Comparison of ENCODE assay signal across 9 cellular contexts in genomic region chr12:57127101-57127709, GRCh38. TPM values are rescaled to one million over a fixed set of nuclear protein-coding genes. Genes with fewer than 3 reads are reported as not detected.
DNase-seq lines count a peak whose midpoint lies in the region; ATAC-seq and TF ChIP-seq lines count a peak whose summit lies in the region.
"Had no signal": no experiment of that assay in that cellular context is flagged by ENCODE, and none has a peak within 500 bp of the region (broad histone marks: within the 10 kb centered on the region; RNA-seq: fewer than 3 reads in every experiment).

No MANE protein-coding gene starts in this region.

- no peak; the same call in 1 of the 2 replicates for TF ChIP-seq CTCF in Panc1 (IDR thresholded peaks at IDR 0.05)

- intact Hi-C loops in Panc1 (cut with micrococcal nuclease; ENCODE audit: unreplicated experiment): no loop called here
- intact Hi-C loops in left ventricle myocardium superior (cut with micrococcal nuclease): no loop called here

- no TSS peak for BruUV-seq in Panc1 (replicated peaks; lab: Mats Ljungman, UMichigan)

- peak overlapping the region; percentile 32 for H3K4me3 ChIP-seq in CD4-positive, CD25-positive, alpha-beta regulatory T cell (ENCODE audit: low read depth, low read length)
- peak overlapping the region; percentile 78 to 81 for H3K4me3 ChIP-seq in Panc1 (ENCODE audit: low read depth in 2 of 2, low read length in 2 of 2)

- POLR2A ChIA-PET in HEK293T (lab: Yijun Ruan, JAX): interaction anchor here (0.7 to 3.1 kb wide), 14 partner anchors 12 to 120 kb away, joined by 3 to 22 read pairs (median 4); partner anchors contain the start of gene STAT6
- POLR2A ChIA-PET in Panc1 (lab: Charles Lee): interaction anchor here (0.7 kb wide), 1 partner anchor 43 kb away, joined by 5 read pairs; no protein-coding TSS in a partner anchor

- peak; percentile 26 to 51 (median 41) for DNase-seq in CD4-positive, CD25-positive, alpha-beta regulatory T cell
- DNase-seq in HEK293T (ENCODE audit: extremely low spot score): peak; percentile 19
- no peak for DNase-seq in Panc1 (ENCODE audit: low read depth, low spot score)
- peak; percentile 86 for DNase-seq in left ventricle myocardium superior
- peak; percentile 76 for DNase-seq in retina
- no peak for DNase-seq in Kasumi-1 (lab: John Stamatoyannopoulos, UW)

- H3K9me3 Mint-ChIP-seq in CD4-positive, CD25-positive, alpha-beta regulatory T cell: peaks cover 0 to 3% (median 0%) of the 10 kb centered on the region in 7 donors
- H3K9me3 Mint-ChIP-seq in activated naive CD8-positive, alpha-beta T cell (ENCODE audit: low read depth): no peaks in the 10 kb centered on the region

- H3K4me1 ChIP-seq in CD4-positive, CD25-positive, alpha-beta regulatory T cell (ENCODE audit: control insufficient read depth, insufficient read depth, low read length, poor library complexity, severe bottlenecking): peaks cover 22% of the 10 kb centered on the region
- H3K4me1 ChIP-seq in Panc1 (ENCODE audit: control insufficient read depth, insufficient read depth, low read length): 0 out of 2 replicates have a peak, but pooled peaks cover 5% of the 10 kb centered on the region

- peak in 1 of 2 donors; percentile 14 for ATAC-seq in CD4-positive, CD25-positive, alpha-beta regulatory T cell (ENCODE audit: low read depth in 2 of 2)
- ATAC-seq in Panc1 (peak; percentile 62), left ventricle myocardium superior (peak; percentile 63), HG03280 (IDR thresholded peaks at IDR 0.05; ENCODE audit: unreplicated experiment) (no peak)

- peaks cover 54% of the 10 kb centered on the region for H3K27me3 Mint-ChIP-seq in CD4-positive, CD25-positive, alpha-beta regulatory T cell
- H3K27me3 Mint-ChIP-seq in activated naive CD8-positive, alpha-beta T cell: no peaks in the 10 kb centered on the region

- in situ Hi-C loops in Panc1 (cut with HindIII; ENCODE audit: low pct_unique_long_range_greater_than_20kb, low sequenced_read_pairs): no loop called here

- peaks cover 0 to 3% of the 10 kb centered on the region in 2 experiments for H3K9me3 ChIP-seq in CD4-positive, CD25-positive, alpha-beta regulatory T cell (ENCODE audit: control insufficient read depth in 2 of 2, low read length in 2 of 2)
- H3K9me3 ChIP-seq in Panc1 (ENCODE audit: control insufficient read depth, insufficient read depth, low read depth, low read length): peaks cover 3% of the 10 kb centered on the region; the same call in 1 of the 2 replicates

- peaks cover 7% of the 10 kb centered on the region for H3K27me3 ChIP-seq in CD4-positive, CD25-positive, alpha-beta regulatory T cell (ENCODE audit: control insufficient read depth, insufficient read depth, low read length)
- 0 out of 2 replicates have a peak, but pooled peaks cover 3% of the 10 kb centered on the region for H3K27me3 ChIP-seq in Panc1 (ENCODE audit: control insufficient read depth, insufficient read depth, low read length)

- no peak overlapping the region for H3K27ac Mint-ChIP-seq in CD4-positive, CD25-positive, alpha-beta regulatory T cell
- H3K27ac Mint-ChIP-seq in activated naive CD8-positive, alpha-beta T cell: peak overlapping the region; percentile 16

- peaks cover 4 to 29% (median 14%) of the 10 kb centered on the region in 4 donors for H3K4me1 Mint-ChIP-seq in CD4-positive, CD25-positive, alpha-beta regulatory T cell
- peaks cover 18% of the 10 kb centered on the region for H3K4me1 Mint-ChIP-seq in activated naive CD8-positive, alpha-beta T cell (ENCODE audit: low read depth)

- CTCF ChIA-PET in HEK293T (lab: Yijun Ruan, JAX): interaction anchor here (0.7 to 1.5 kb wide), 8 partner anchors 12 to 457 kb away, joined by 3 to 9 read pairs (median 4); partner anchors contain the start of gene STAT6
- CTCF ChIA-PET in Panc1 (lab: Charles Lee): interaction anchor here (0.7 to 1.4 kb wide), 8 partner anchors 15 to 116 kb away, joined by 3 to 11 read pairs (median 8); partner anchors contain the start of gene SHMT2

- no peaks in the 10 kb centered on the region for H3K36me3 ChIP-seq in CD4-positive, CD25-positive, alpha-beta regulatory T cell (ENCODE audit: control insufficient read depth, insufficient read depth, low read length)
- H3K36me3 ChIP-seq in Panc1 (ENCODE audit: control insufficient read depth, insufficient read depth, low read length): no peaks in the 10 kb centered on the region

- H3K4me3 Mint-ChIP-seq in CD4-positive, CD25-positive, alpha-beta regulatory T cell: peak overlapping the region; percentile 85 to 88 (median 86)
- H3K4me3 Mint-ChIP-seq in activated naive CD8-positive, alpha-beta T cell: peak overlapping the region; percentile 85

- H3K27ac ChIP-seq in CD4-positive, CD25-positive, alpha-beta regulatory T cell (ENCODE audit: insufficient read depth, low read length, poor library complexity, severe bottlenecking): no peak overlapping the region
- no peak overlapping the region for H3K27ac ChIP-seq in Panc1 (ENCODE audit: low read length)

- no peaks in the 10 kb centered on the region for H3K36me3 Mint-ChIP-seq in CD4-positive, CD25-positive, alpha-beta regulatory T cell
- H3K36me3 Mint-ChIP-seq in activated naive CD8-positive, alpha-beta T cell: no peaks in the 10 kb centered on the region

TF ChIP-seq in HEK293T, 16 proteins besides CTCF, POLR2A, EP300 and RAD21:
- TF ChIP-seq L3MBTL2 (conservative IDR thresholded peaks at IDR 0.05) (0 out of 2 replicates have a peak, but pooled peaks have one; percentile 20), NFRKB (IDR thresholded peaks at IDR 0.05) (no peak)
- TF ChIP-seq, protein P1, sequence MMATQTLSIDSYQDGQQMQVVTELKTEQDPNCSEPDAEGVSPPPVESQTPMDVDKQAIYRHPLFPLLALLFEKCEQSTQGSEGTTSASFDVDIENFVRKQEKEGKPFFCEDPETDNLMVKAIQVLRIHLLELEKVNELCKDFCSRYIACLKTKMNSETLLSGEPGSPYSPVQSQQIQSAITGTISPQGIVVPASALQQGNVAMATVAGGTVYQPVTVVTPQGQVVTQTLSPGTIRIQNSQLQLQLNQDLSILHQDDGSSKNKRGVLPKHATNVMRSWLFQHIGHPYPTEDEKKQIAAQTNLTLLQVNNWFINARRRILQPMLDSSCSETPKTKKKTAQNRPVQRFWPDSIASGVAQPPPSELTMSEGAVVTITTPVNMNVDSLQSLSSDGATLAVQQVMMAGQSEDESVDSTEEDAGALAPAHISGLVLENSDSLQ (IDR thresholded peaks at IDR 0.05): no peak

RNA-seq across cellular contexts. Expression of gene LRP1, which starts 1.1 kb away (rescaled TPM):
- total RNA-seq in CD4-positive, CD25-positive, alpha-beta regulatory T cell: 3.9 TPM
- polyA plus RNA-seq in CD4-positive, CD25-positive, alpha-beta regulatory T cell: under 1 TPM in 3 of 4 donors, not detected in 1; 0.13 to 0.24 (median 0.18) TPM
- total RNA-seq in Panc1 (2021; ENCODE audit: unreplicated experiment): 9.0 TPM
- polyA plus RNA-seq in Panc1 (2012; ENCODE audit: insufficient read length): 28.2 TPM
- 108 TPM for total RNA-seq in left ventricle myocardium superior

RNA-seq across cellular contexts. Expression of gene STAT6, which starts 16.0 kb away (rescaled TPM):
- total RNA-seq in CD4-positive, CD25-positive, alpha-beta regulatory T cell: 215 TPM
- 10 to 100 TPM; 69.2 to 81.6 (median 76.4) TPM for polyA plus RNA-seq in CD4-positive, CD25-positive, alpha-beta regulatory T cell
- total RNA-seq in Panc1 (2021; ENCODE audit: unreplicated experiment) (52.3 TPM), left ventricle myocardium superior (46.1 TPM)
- 68.8 TPM for polyA plus RNA-seq in Panc1 (2012; ENCODE audit: insufficient read length)

RNA-seq across cellular contexts. Expression of gene LRP1-AS, which starts 20.2 kb away (rescaled TPM):
- not detected for total RNA-seq in CD4-positive, CD25-positive, alpha-beta regulatory T cell
- polyA plus RNA-seq in CD4-positive, CD25-positive, alpha-beta regulatory T cell: not detected
- total RNA-seq in Panc1 (2021; ENCODE audit: unreplicated experiment) (not detected), left ventricle myocardium superior (not detected)
- not detected for polyA plus RNA-seq in Panc1 (2012; ENCODE audit: insufficient read length)
- total RNA-seq: LHCN-M2 had no signal

RNA-seq across cellular contexts. Expression of gene NAB2, which starts 38.3 kb away (rescaled TPM):
- total RNA-seq in CD4-positive, CD25-positive, alpha-beta regulatory T cell: 7.5 TPM
- polyA plus RNA-seq in CD4-positive, CD25-positive, alpha-beta regulatory T cell: 1 to 10 TPM in 2 of 4 donors, under 1 TPM in 2; 0.31 to 1.2 (median 0.90) TPM
- 13.9 TPM for total RNA-seq in Panc1 (2021; ENCODE audit: unreplicated experiment)
- polyA plus RNA-seq in Panc1 (2012; ENCODE audit: insufficient read length): 22.8 TPM
- 10.9 TPM for total RNA-seq in left ventricle myocardium superior

RNA-seq across cellular contexts. Expression of gene NEMP1, which starts 48.6 kb away (rescaled TPM):
- total RNA-seq in CD4-positive, CD25-positive, alpha-beta regulatory T cell: 14.7 TPM
- 1 to 10 TPM; 3.1 to 7.1 (median 4.7) TPM for polyA plus RNA-seq in CD4-positive, CD25-positive, alpha-beta regulatory T cell
- total RNA-seq in Panc1 (2021; ENCODE audit: unreplicated experiment) (46.9 TPM), left ventricle myocardium superior (3.7 TPM)
- 11.6 TPM for polyA plus RNA-seq in Panc1 (2012; ENCODE audit: insufficient read length)

Comparison
In these comparisons a context has a peak if more than half of its experiments do, and no peak if none do; other contexts are left out.
1. DNase-seq: peak in CD4-positive, CD25-positive, alpha-beta regulatory T cell (3 of 3), HEK293T (single experiment), left ventricle myocardium superior (single experiment) and retina (single experiment); none in Panc1 (single experiment) and Kasumi-1 (0 of 2).
2. RNA of gene LRP1, which starts 1.1 kb away (total RNA-seq): 108 TPM in left ventricle myocardium superior (single experiment); 9.0 TPM in Panc1 (single experiment) and 3.9 TPM in CD4-positive, CD25-positive, alpha-beta regulatory T cell (single experiment); every median in the first group is over 10 times any median in the second.